9 cellular contexts compared by ENCODE assay signal in the genomic region with DNA sequence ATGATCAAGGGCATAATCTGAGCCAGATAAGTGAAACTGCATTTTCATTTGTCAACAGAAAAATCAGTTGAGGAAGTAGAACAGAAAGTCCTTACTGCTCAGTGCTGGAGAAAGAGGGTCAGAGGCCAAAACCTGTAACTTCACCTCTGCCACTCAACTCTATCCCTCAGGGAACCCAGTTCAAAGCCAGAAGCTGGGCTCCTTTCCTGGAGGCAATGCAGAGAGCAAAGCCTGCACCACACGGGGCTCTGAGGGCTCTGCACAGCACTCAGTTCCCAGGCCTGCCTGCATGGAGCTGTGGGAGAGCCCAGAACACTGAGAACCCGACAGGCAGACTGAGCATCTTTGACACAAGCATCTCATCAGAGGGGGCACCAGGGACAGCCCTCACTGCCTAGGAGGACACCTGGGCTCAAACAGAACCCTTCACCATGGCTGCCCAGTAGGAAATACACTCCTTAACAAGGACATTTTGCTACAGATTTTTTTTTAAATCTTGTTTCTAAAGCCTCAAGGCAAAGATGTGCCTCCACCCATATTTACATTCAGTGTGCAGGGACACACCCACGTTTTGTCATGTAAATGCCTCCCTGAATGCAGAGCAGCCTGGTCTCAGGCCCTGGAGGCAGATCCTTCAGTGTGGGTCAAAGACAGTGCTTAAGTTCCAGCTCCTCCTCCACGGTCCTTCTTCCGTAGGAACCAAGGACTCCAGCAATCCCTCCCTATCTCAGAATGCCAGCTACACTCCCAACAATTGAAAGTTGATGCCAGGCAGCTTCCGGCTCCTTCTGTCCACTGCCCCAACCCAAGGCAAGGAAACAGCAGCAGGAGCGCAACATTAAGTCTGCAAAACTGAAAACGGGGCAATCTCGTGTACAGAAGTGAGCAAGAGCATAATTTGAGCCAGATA. TPM values are rescaled to one million over a fixed set of nuclear protein-coding genes. Genes with fewer than 3 reads are reported as not detected.
DNase-seq lines count a peak whose midpoint lies in the region; ATAC-seq and TF ChIP-seq lines count a peak whose summit lies in the region.
"Had no signal": no experiment of that assay in that cellular context is flagged by ENCODE, and none has a peak within 500 bp of the region (broad histone marks: within the 10 kb centered on the region; RNA-seq: fewer than 3 reads in every experiment).

No MANE protein-coding gene starts in this region.

- no peak overlapping the region for H2BK120ac ChIP-seq in IMR-90 (ENCODE audit: low read depth, low read length)

- H2AK9ac ChIP-seq in IMR-90 (replicated peaks; ENCODE audit: low read depth, low read length, poor library complexity), result peak overlapping the region; percentile 9

- no peak overlapping the region for H3K9ac ChIP-seq in IMR-90 (ENCODE audit: low read depth, low read length)
- no peak overlapping the region for H3K9ac ChIP-seq in endodermal cell (ENCODE audit: extremely low read depth, low read length, poor library complexity, severe bottlenecking)

- H3K4me2 ChIP-seq in IMR-90 (ENCODE audit: low read depth, low read length), result no peak overlapping the region

- WGBS in IMR-90 (ENCODE audit: extremely low coverage in 2 of 2, insufficient read length in 1 of 2), 2 experiments, result 79% methylated on average over 4 of the region's 9 CpGs; no CpG with 5 or more reads in 1 of the 2 experiments
- WGBS in endodermal cell (ENCODE audit: insufficient coverage in 1 of 2, insufficient read length in 1 of 2), 2 experiments, result 79 to 93% methylated on average over 4 to 9 of the region's 9 CpGs

- TF ChIP-seq RAD21 in IMR-90 (IDR thresholded peaks at IDR 0.05; ENCODE audit: low read length), result no peak

- peak overlapping the region; percentile 61 for H3K4me3 Mint-ChIP-seq in activated CD4-positive, alpha-beta T cell treated with anti-CD3 and anti-CD28 coated beads for 36 hours
- no peak overlapping the region for H3K4me3 Mint-ChIP-seq in endodermal cell
- peak overlapping the region; percentile 86 to 87 for H3K4me3 Mint-ChIP-seq in stimulated activated naive B cell treated with anti-CD40 and anti-IgM and Interleukin-4, amounts not matched to agents 10 μg/mL and 1 μg/mL and 100 μg/mL, for 72 hours

- BruUV-seq in IMR-90 (replicated peaks; lab: Mats Ljungman, UMichigan), result no TSS peak

- H3K4me3 ChIP-seq in IMR-90 (ENCODE audit: insufficient read depth, low read depth, low read length) (no peak overlapping the region), endodermal cell (ENCODE audit: low read length) (no peak overlapping the region)
- H3K4me3 ChIP-seq: SJSA1 had no signal

- H3K9me3 ChIP-seq in IMR-90 (ENCODE audit: control insufficient read depth, insufficient read depth, low read length) (no peaks in the 10 kb centered on the region), endodermal cell (ENCODE audit: control insufficient read depth, low read length) (no peaks in the 10 kb centered on the region)
- H3K9me3 ChIP-seq: SJSA1 had no signal

- POLR2A ChIA-PET in activated CD4-positive, alpha-beta T cell treated with anti-CD3 and anti-CD28 coated beads for 36 hours (lab: Charles Lee), result interaction anchor here (0.7 kb wide), 2 partner anchors 164 to 1218 kb away, joined by 3 to 4 read pairs; no protein-coding TSS in a partner anchor
- POLR2A ChIA-PET in IMR-90 (lab: Charles Lee; ENCODE audit: unreplicated experiment), result no interaction called here

- no peak overlapping the region for H3K56ac ChIP-seq in IMR-90 (ENCODE audit: extremely low read depth, insufficient read depth, low read length)

- H4K20me1 ChIP-seq in IMR-90 (ENCODE audit: insufficient read depth, low read length), result no peaks in the 10 kb centered on the region

- no peak overlapping the region for H3K14ac ChIP-seq in IMR-90 (replicated peaks; ENCODE audit: low read depth, low read length)

- in situ Hi-C loops in IMR-90 (cut with MboI; ENCODE audit: low sequenced_read_pairs), result no loop called here

- no peak overlapping the region for H3K23ac ChIP-seq in IMR-90 (ENCODE audit: low read depth, low read length)

- intact Hi-C loops in activated CD4-positive, alpha-beta T cell treated with anti-CD3 and anti-CD28 coated beads for 36 hours (cut with DNase I, micrococcal nuclease), result loop anchor here (2.0 to 5.0 kb wide), 5 partner anchors 115 to 607 kb away; partner anchors contain the start of gene SFT2D1 (in 1 of the 2)
- intact Hi-C loops in IMR-90 (cut with micrococcal nuclease), result no loop called here

- DNase-seq in activated CD4-positive, alpha-beta T cell treated with anti-CD3 and anti-CD28 coated beads for 36 hours, result no peak
- no peak for DNase-seq in activated CD4-positive, alpha-beta T cell treated with anti-CD3 and anti-CD28 coated beads for 1 hour
- DNase-seq in IMR-90, result no peak
- peak; percentile 59 for DNase-seq in endodermal cell
- DNase-seq in stimulated activated naive B cell treated with anti-CD40 and anti-IgM and Interleukin-4, amounts not matched to agents 10 μg/mL and 1 μg/mL and 100 μg/mL, for 72 hours, result no peak
- no peak for DNase-seq in GOT3 (lab: John Stamatoyannopoulos, UW)
- no peak for DNase-seq in hepatic stellate cell (ENCODE audit: low spot score)
- no peak for DNase-seq in GDM1 (lab: John Stamatoyannopoulos, UW)

- H2AFZ ChIP-seq in IMR-90 (replicated peaks; ENCODE audit: low read length, poor library complexity), result peak overlapping the region; percentile 14

- TF ChIP-seq CTCF in IMR-90 (conservative IDR thresholded peaks at IDR 0.05; ENCODE audit: low read depth, low read length) (no peak), endodermal cell (conservative IDR thresholded peaks at IDR 0.05) (no peak)

- H3K27me3 ChIP-seq in IMR-90 (ENCODE audit: control insufficient read depth, insufficient read depth, low read length) (no peaks in the 10 kb centered on the region), endodermal cell (ENCODE audit: control insufficient read depth, insufficient read depth, low read length, poor library complexity, severe bottlenecking) (no peaks in the 10 kb centered on the region)
- H3K27me3 ChIP-seq: SJSA1 had no signal

- no peak overlapping the region for H2AK5ac ChIP-seq in IMR-90 (ENCODE audit: low read depth, low read length)

- peak; percentile 3 for ATAC-seq in activated CD4-positive, alpha-beta T cell treated with anti-CD3 and anti-CD28 coated beads for 36 hours
- ATAC-seq in IMR-90 (ENCODE audit: low read depth), result no peak; the same call in 1 of the 2 replicates
- ATAC-seq in stimulated activated naive B cell treated with anti-CD40 and anti-IgM and Interleukin-4, amounts not matched to agents 10 μg/mL and 1 μg/mL and 100 μg/mL, for 72 hours (replicated peaks), result peak; percentile 18 to 32

- H3K4me1 ChIP-seq in IMR-90 (ENCODE audit: control insufficient read depth, insufficient read depth, low read length), result no peaks in the 10 kb centered on the region
- H3K4me1 ChIP-seq in endodermal cell (ENCODE audit: control insufficient read depth, insufficient read depth, low read length), result no peaks in the 10 kb centered on the region

- CTCF ChIA-PET in activated CD4-positive, alpha-beta T cell treated with anti-CD3 and anti-CD28 coated beads for 36 hours (lab: Charles Lee), result interaction anchor here (0.8 to 1.6 kb wide), 4 partner anchors 9 to 164 kb away, joined by 3 to 5 read pairs (median 4); no protein-coding TSS in a partner anchor
- CTCF ChIA-PET in IMR-90 (lab: Yijun Ruan, JAX), result no interaction called here

- no peak for TF ChIP-seq POLR2A in IMR-90 (IDR thresholded peaks at IDR 0.05; ENCODE audit: low read depth, low read length)

- H3K27me3 Mint-ChIP-seq in activated CD4-positive, alpha-beta T cell treated with anti-CD3 and anti-CD28 coated beads for 36 hours, result no peaks in the 10 kb centered on the region
- H3K27me3 Mint-ChIP-seq in endodermal cell (ENCODE audit: insufficient read depth), result peaks cover 16% of the 10 kb centered on the region
- no peaks in the 10 kb centered on the region for H3K27me3 Mint-ChIP-seq in stimulated activated naive B cell treated with anti-CD40 and anti-IgM and Interleukin-4, amounts not matched to agents 10 μg/mL and 1 μg/mL and 100 μg/mL, for 72 hours

- H3K9me3 Mint-ChIP-seq in activated CD4-positive, alpha-beta T cell treated with anti-CD3 and anti-CD28 coated beads for 36 hours (ENCODE audit: low read depth), result no peaks in the 10 kb centered on the region
- H3K9me3 Mint-ChIP-seq in endodermal cell, result peaks cover 5% of the 10 kb centered on the region
- no peaks in the 10 kb centered on the region for H3K9me3 Mint-ChIP-seq in stimulated activated naive B cell treated with anti-CD40 and anti-IgM and Interleukin-4, amounts not matched to agents 10 μg/mL and 1 μg/mL and 100 μg/mL, for 72 hours

- no peak overlapping the region for H2BK5ac ChIP-seq in IMR-90 (ENCODE audit: low read depth, low read length, poor library complexity, severe bottlenecking)

- dilution Hi-C loops in IMR-90 (cut with HindIII; ENCODE audit: low sequenced_read_pairs, unreplicated experiment), result no loop called here

- no peak overlapping the region for H4K5ac ChIP-seq in IMR-90 (ENCODE audit: low read depth, low read length)

- H3K79me1 ChIP-seq in IMR-90 (ENCODE audit: low read depth in 1 of 2, low read length in 2 of 2), result no peaks in the 10 kb centered on the region

- no peak overlapping the region for H3K18ac ChIP-seq in IMR-90 (ENCODE audit: low read depth, low read length)

- H3K4me1 Mint-ChIP-seq in activated CD4-positive, alpha-beta T cell treated with anti-CD3 and anti-CD28 coated beads for 36 hours, result peaks cover 61% of the 10 kb centered on the region
- peaks cover 6% of the 10 kb centered on the region for H3K4me1 Mint-ChIP-seq in endodermal cell
- H3K4me1 Mint-ChIP-seq in stimulated activated naive B cell treated with anti-CD40 and anti-IgM and Interleukin-4, amounts not matched to agents 10 μg/mL and 1 μg/mL and 100 μg/mL, for 72 hours, result peaks cover 45 to 61% of the 10 kb centered on the region in 2 donors

- H4K8ac ChIP-seq in IMR-90 (ENCODE audit: low read depth in 2 of 2, low read length in 2 of 2), result no peak overlapping the region

- peaks cover 49% of the 10 kb centered on the region for H3K36me3 Mint-ChIP-seq in activated CD4-positive, alpha-beta T cell treated with anti-CD3 and anti-CD28 coated beads for 36 hours (ENCODE audit: low read depth)
- peaks cover 38% of the 10 kb centered on the region for H3K36me3 Mint-ChIP-seq in endodermal cell (ENCODE audit: low read depth)
- peaks cover 22 to 23% of the 10 kb centered on the region in 2 donors for H3K36me3 Mint-ChIP-seq in stimulated activated naive B cell treated with anti-CD40 and anti-IgM and Interleukin-4, amounts not matched to agents 10 μg/mL and 1 μg/mL and 100 μg/mL, for 72 hours

- H2BK20ac ChIP-seq in IMR-90 (ENCODE audit: low read depth, low read length), result no peak overlapping the region

- H3K36me3 ChIP-seq in IMR-90 (ENCODE audit: control insufficient read depth, insufficient read depth, low read length) (peaks cover 5% of the 10 kb centered on the region; the same call in 1 of the 2 replicates), endodermal cell (ENCODE audit: control insufficient read depth, insufficient read depth, low read length) (no peaks in the 10 kb centered on the region)
- H3K36me3 ChIP-seq: SJSA1 had no signal

- H4K91ac ChIP-seq in IMR-90 (ENCODE audit: insufficient read depth, low read depth, low read length), result no peak overlapping the region

- H3K27ac Mint-ChIP-seq in activated CD4-positive, alpha-beta T cell treated with anti-CD3 and anti-CD28 coated beads for 36 hours, result peak overlapping the region; percentile 95
- no peak overlapping the region for H3K27ac Mint-ChIP-seq in endodermal cell
- H3K27ac Mint-ChIP-seq in stimulated activated naive B cell treated with anti-CD40 and anti-IgM and Interleukin-4, amounts not matched to agents 10 μg/mL and 1 μg/mL and 100 μg/mL, for 72 hours, result peak overlapping the region; percentile 96

- no peak overlapping the region for H3K27ac ChIP-seq in IMR-90 (ENCODE audit: insufficient read depth, low read length)
- H3K27ac ChIP-seq in endodermal cell (ENCODE audit: low read depth, low read length), result no peak overlapping the region
- H3K27ac ChIP-seq: SJSA1 had no signal

- no peak overlapping the region for H3K4ac ChIP-seq in IMR-90 (ENCODE audit: low read depth, low read length)

- H2BK15ac ChIP-seq in IMR-90 (ENCODE audit: low read depth, low read length), result no peak overlapping the region

- H3K9me1 ChIP-seq in IMR-90 (ENCODE audit: insufficient read depth, low read length), result no peaks in the 10 kb centered on the region; the same call in 1 of the 2 replicates

RNA-seq across cellular contexts. Expression of gene RNASET2, which starts 6.6 kb away (rescaled TPM):
- total RNA-seq in activated CD4-positive, alpha-beta T cell treated with anti-CD3 and anti-CD28 coated beads for 36 hours, result 10 to 100 TPM; 68.7 to 85.2 TPM
- total RNA-seq in IMR-90 (2012; rRNA removed) (13.6 and 14.2 TPM in 2 replicates), endodermal cell (10 to 100 TPM; 25.8 to 29.3 TPM)
- polyA plus RNA-seq in IMR-90 (2012; rRNA removed), result 23.6 and 24.9 TPM in 2 replicates
- polyA plus RNA-seq in IMR-90 (2012; cell fraction: cytosol; rRNA removed), result 40.7 and 68.7 TPM in 2 replicates
- 19.1 and 27.8 TPM in 2 replicates for polyA plus RNA-seq in IMR-90 (2012; cell fraction: nucleus; rRNA removed; ENCODE audit: low replicate concordance)
- polyA plus RNA-seq in endodermal cell (2013, experiment 1 of 2), result 15.1 TPM
- 18.5 TPM for polyA plus RNA-seq in endodermal cell (2013, experiment 2 of 2)

RNA-seq across cellular contexts. Expression of gene CEP43, which starts 49.4 kb away (rescaled TPM):
- total RNA-seq in activated CD4-positive, alpha-beta T cell treated with anti-CD3 and anti-CD28 coated beads for 36 hours, result 10 to 100 TPM; 19.9 to 20.0 TPM
- total RNA-seq in IMR-90 (2012; rRNA removed) (8.6 and 19.4 TPM in 2 replicates), endodermal cell (10 to 100 TPM; 36.0 to 43.9 TPM)
- 8.5 and 10.7 TPM in 2 replicates for polyA plus RNA-seq in IMR-90 (2012; rRNA removed)
- 1.1 and 2.3 TPM in 2 replicates for polyA plus RNA-seq in IMR-90 (2012; cell fraction: cytosol; rRNA removed)
- polyA plus RNA-seq in IMR-90 (2012; cell fraction: nucleus; rRNA removed; ENCODE audit: low replicate concordance), result 3.3 and 16.3 TPM in 2 replicates
- 28.5 TPM for polyA plus RNA-seq in endodermal cell (2013, experiment 1 of 2)
- 30.3 TPM for polyA plus RNA-seq in endodermal cell (2013, experiment 2 of 2)
